16 cellular contexts compared by ENCODE assay signal in the genomic region with DNA sequence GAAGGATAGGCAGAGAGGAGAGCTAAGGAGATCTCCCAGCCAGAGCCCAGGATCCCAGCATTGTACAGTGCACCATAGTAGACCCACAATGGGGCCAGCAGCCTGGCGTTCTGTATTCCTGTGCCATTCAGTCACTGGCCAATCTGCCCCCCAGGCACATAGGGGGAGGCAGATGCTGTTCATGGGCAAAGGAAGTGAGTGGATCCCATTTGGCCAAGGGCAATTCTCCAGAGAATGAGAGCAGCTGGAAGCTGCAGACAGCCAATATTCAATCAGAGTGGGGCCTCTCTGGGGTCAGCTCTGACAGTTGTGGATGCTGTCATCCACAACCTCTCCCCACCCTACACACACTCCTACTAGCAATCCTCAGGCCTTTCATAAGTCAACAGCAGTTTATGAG. TPM values are rescaled to one million over a fixed set of nuclear protein-coding genes. Genes with fewer than 3 reads are reported as not detected.
DNase-seq lines count a peak whose midpoint lies in the region; TF ChIP-seq lines count a peak whose summit lies in the region.
"Had no signal": no experiment of that assay in that cellular context is flagged by ENCODE, and none has a peak within 500 bp of the region (broad histone marks: within the 10 kb centered on the region; RNA-seq: fewer than 3 reads in every experiment).

No MANE protein-coding gene starts in this region.

- peaks cover 1% of the 10 kb centered on the region for H3K27me3 Mint-ChIP-seq in glutamatergic neuron (ENCODE audit: unreplicated experiment)

- H3K9me3 ChIP-seq in BLaER1: peaks cover 19% of the 10 kb centered on the region
- H3K9me3 ChIP-seq in OCI-LY7 (ENCODE audit: low read length): peaks cover 7% of the 10 kb centered on the region; the same call in 1 of the 2 replicates
- H3K9me3 ChIP-seq: Peyer's patch had no signal

- H3K4me1 Mint-ChIP-seq in glutamatergic neuron (ENCODE audit: low read depth, unreplicated experiment): peaks cover 17% of the 10 kb centered on the region

- CTCF ChIA-PET in OCI-LY7 (lab: Charles Lee; ENCODE audit: unreplicated experiment): interaction anchor here (1.1 kb wide), 1 partner anchor 13 kb away, joined by 3 read pairs; no protein-coding TSS in a partner anchor

- H3K27ac ChIP-seq in BLaER1 (peak overlapping the region; percentile 81), OCI-LY7 (ENCODE audit: low read depth, low read length, poor library complexity, severe bottlenecking) (peak overlapping the region; percentile 62)
- H3K27ac ChIP-seq: KMS-11, Peyer's patch had no signal

- intact Hi-C loops in OCI-LY7 (cut with micrococcal nuclease; ENCODE audit: unreplicated experiment): no loop called here

- DNase-seq in Daoy (ENCODE audit: low read depth) (peak; percentile 29), OCI-LY7 (ENCODE audit: low spot score) (no peak), glutamatergic neuron (peak; percentile 40), T-helper 9 cell (no peak), mucosa of gallbladder (ENCODE audit: low spot score) (no peak), A172 (ENCODE audit: low spot score) (no peak)
- DNase-seq in activated CD4-positive, alpha-beta T cell treated with anti-CD3 and anti-CD28 coated beads for 1 hour: no peak
- DNase-seq: Calu3, H7, NCI-H526, Peyer's patch, SHP77 had no signal

- H3K4me2 ChIP-seq in BLaER1 (peak overlapping the region; percentile 74), OCI-LY7 (ENCODE audit: low read length) (peak overlapping the region; percentile 68)
- H3K4me2 ChIP-seq: KMS-11 had no signal

- no peaks in the 10 kb centered on the region for H3K27me3 ChIP-seq in BLaER1
- H3K27me3 ChIP-seq: Peyer's patch had no signal

- H3K36me3 ChIP-seq in BLaER1 (peaks cover 4% of the 10 kb centered on the region; the same call in 1 of the 2 replicates), OCI-LY7 (ENCODE audit: insufficient read depth, low read length) (no peaks in the 10 kb centered on the region)
- H3K36me3 ChIP-seq: Peyer's patch had no signal

- H3K9me3 Mint-ChIP-seq in glutamatergic neuron (ENCODE audit: unreplicated experiment): peaks cover 4% of the 10 kb centered on the region
- H3K9me3 Mint-ChIP-seq: T-helper 1 cell treated with Interleukin-12 subunit alpha and Interleukin-12 subunit beta and Interleukin-4 antibody, amounts not matched to agents 30 μg/mL and 1 μg/mL, for 36 hours had no signal

- no TSS peak for BruUV-seq in OCI-LY7 (replicated peaks; lab: Mats Ljungman, UMichigan)

- H4K20me1 ChIP-seq in BLaER1: no peaks in the 10 kb centered on the region
- no peaks in the 10 kb centered on the region for H4K20me1 ChIP-seq in OCI-LY7 (ENCODE audit: insufficient read depth, low read length)

- H2AFZ ChIP-seq in OCI-LY7 (ENCODE audit: low read length): no peak overlapping the region

- 0 out of 2 replicates have a peak overlapping the region, but pooled peaks have one; percentile 50 for H3K9ac ChIP-seq in BLaER1
- H3K9ac ChIP-seq: KMS-11 had no signal

- peak overlapping the region; percentile 33 for H3K27ac Mint-ChIP-seq in glutamatergic neuron (ENCODE audit: unreplicated experiment)
- H3K27ac Mint-ChIP-seq: T-helper 1 cell treated with Interleukin-12 subunit alpha and Interleukin-12 subunit beta and Interleukin-4 antibody, amounts not matched to agents 30 μg/mL and 1 μg/mL, for 36 hours had no signal

- H3K36me3 Mint-ChIP-seq in glutamatergic neuron (ENCODE audit: unreplicated experiment): peaks cover 16% of the 10 kb centered on the region

- H3K4me3 Mint-ChIP-seq in glutamatergic neuron (ENCODE audit: unreplicated experiment): no peak overlapping the region
- H3K4me3 Mint-ChIP-seq: T-helper 1 cell treated with Interleukin-12 subunit alpha and Interleukin-12 subunit beta and Interleukin-4 antibody, amounts not matched to agents 30 μg/mL and 1 μg/mL, for 36 hours had no signal

- POLR2A ChIA-PET in OCI-LY7 (lab: Charles Lee): no interaction called here

- H3K4me3 ChIP-seq in BLaER1: no peak overlapping the region
- no peak overlapping the region for H3K4me3 ChIP-seq in OCI-LY7 (ENCODE audit: low read depth, low read length, poor library complexity, severe bottlenecking)
- H3K4me3 ChIP-seq: Peyer's patch had no signal

- H3K9me2 ChIP-seq in OCI-LY7 (ENCODE audit: insufficient read depth, low read length): no peaks in the 10 kb centered on the region

- H3K4me1 ChIP-seq in BLaER1 (peaks cover 72% of the 10 kb centered on the region), OCI-LY7 (ENCODE audit: insufficient read depth, low read length, poor library complexity, severe bottlenecking) (peaks cover 52% of the 10 kb centered on the region)
- H3K4me1 ChIP-seq: Peyer's patch had no signal

- TF ChIP-seq CTCF in OCI-LY7 (conservative IDR thresholded peaks at IDR 0.05; ENCODE audit: low read length) (no peak), glutamatergic neuron (IDR thresholded peaks at IDR 0.05; ENCODE audit: partially characterized antibody, unreplicated experiment) (no peak)

- H3K79me2 ChIP-seq in OCI-LY7 (ENCODE audit: insufficient read depth, low read depth, low read length): no peaks in the 10 kb centered on the region

RNA-seq across cellular contexts. Expression of a gene that starts 17.5 kb away (rescaled TPM):
- total RNA-seq in Daoy (2014; rRNA removed; shearing (Covaris generic)): 20.2 and 31.4 TPM in 2 replicates
- 0.36 and 0.69 TPM in 2 replicates for total RNA-seq in OCI-LY7 (2014; rRNA removed; shearing (Covaris generic))
- total RNA-seq in OCI-LY7 (2022): 1.1 and 2.1 TPM in 2 replicates
- total RNA-seq in glutamatergic neuron (ENCODE audit: unreplicated experiment): not detected
- total RNA-seq in mucosa of gallbladder: not detected
- not detected in 2 replicates for total RNA-seq in A172 (2014; rRNA removed; shearing (Covaris generic))
- total RNA-seq: HepG2, Peyer's patch had no signal

Comparison
In these comparisons a context has a peak if more than half of its experiments do, and no peak if none do; other contexts are left out.
1. DNase-seq: peak in Daoy (single experiment) and glutamatergic neuron (single experiment); none in OCI-LY7 (single experiment), T-helper 9 cell (single experiment), mucosa of gallbladder (single experiment), activated CD4-positive, alpha-beta T cell treated with anti-CD3 and anti-CD28 coated beads for 1 hour (single experiment) and A172 (single experiment).